ENCODE assay signal across 8 cellular contexts in the genomic region with DNA sequence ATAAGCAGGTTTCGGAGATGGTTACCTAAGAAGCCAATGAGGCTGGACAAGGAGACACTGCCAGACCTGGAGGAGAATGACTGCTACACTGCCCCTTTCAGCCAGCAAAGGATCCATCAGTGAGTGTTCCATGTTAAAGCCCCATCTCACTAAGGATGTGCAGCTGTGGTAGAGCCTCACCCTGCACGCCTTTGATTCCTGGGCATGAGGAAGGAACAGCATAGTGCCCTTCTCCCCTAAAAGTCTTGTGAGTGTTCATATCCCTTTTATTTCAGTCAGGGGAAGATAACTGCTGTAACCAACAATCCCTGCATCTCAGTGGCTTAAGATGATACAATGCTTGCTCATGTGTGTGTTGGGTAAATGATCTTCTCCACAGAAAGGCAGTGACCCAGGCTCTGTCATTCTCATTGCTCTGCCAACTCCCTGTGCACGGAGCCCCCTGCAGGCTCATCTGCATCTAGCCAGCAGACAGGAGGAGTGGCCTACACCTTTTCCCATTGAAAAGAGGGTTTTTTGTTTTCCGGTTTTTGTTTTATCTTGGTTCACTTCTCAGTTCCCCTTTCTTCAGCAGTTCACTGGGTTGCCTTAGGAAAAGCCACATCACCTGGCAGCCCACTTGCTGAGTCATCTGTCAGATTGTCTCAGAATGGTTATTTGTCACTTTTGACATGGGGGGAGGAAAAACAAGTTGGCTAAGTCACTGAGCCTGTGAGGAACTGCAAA.
DNase-seq lines count a peak whose midpoint lies in the region; ATAC-seq and TF ChIP-seq lines count a peak whose summit lies in the region.

No MANE protein-coding gene starts in this region.

- H3K27ac ChIP-seq in OCI-LY3 (ENCODE audit: low read length) (no peak overlapping the region), endodermal cell (ENCODE audit: low read depth, low read length) (peak overlapping the region; percentile 64)

- intact Hi-C loops in natural killer cell (cut with micrococcal nuclease) (no loop called here), CD14-positive monocyte (cut with micrococcal nuclease) (no loop called here)

- H3K36me3 Mint-ChIP-seq in endodermal cell (ENCODE audit: low read depth) (no peaks in the 10 kb centered on the region), natural killer cell (no peaks in the 10 kb centered on the region), CD14-positive monocyte (no peaks in the 10 kb centered on the region)

- TF ChIP-seq CTCF in OCI-LY3 (IDR thresholded peaks at IDR 0.05; ENCODE audit: low read depth, low read length) (peak; percentile 68), endodermal cell (conservative IDR thresholded peaks at IDR 0.05) (peak; percentile 83), natural killer cell (IDR thresholded peaks at IDR 0.05) (no peak), CD14-positive monocyte (IDR thresholded peaks at IDR 0.05) (no peak)

- H3K9ac ChIP-seq in OCI-LY3 (ENCODE audit: low read length), result no peak overlapping the region
- no peak overlapping the region for H3K9ac ChIP-seq in endodermal cell (ENCODE audit: extremely low read depth, low read length, poor library complexity, severe bottlenecking)
- peak overlapping the region; percentile 21 for H3K9ac ChIP-seq in skeletal muscle satellite cell (ENCODE audit: low read depth, low read length)

- peak overlapping the region; percentile 61 for H3K4me2 ChIP-seq in OCI-LY3 (ENCODE audit: low read length)
- peak overlapping the region; percentile 67 for H3K4me2 ChIP-seq in skeletal muscle satellite cell (ENCODE audit: low read length)

- H3K36me3 ChIP-seq in OCI-LY3 (replicated peaks; ENCODE audit: low read depth, low read length) (no peaks in the 10 kb centered on the region), endodermal cell (ENCODE audit: control insufficient read depth, insufficient read depth, low read length) (no peaks in the 10 kb centered on the region), skeletal muscle satellite cell (ENCODE audit: insufficient read depth, low read length) (no peaks in the 10 kb centered on the region)

- DNase-seq in GDM1 (lab: John Stamatoyannopoulos, UW), result peak; percentile 91
- peak; percentile 93 for DNase-seq in endodermal cell
- DNase-seq in natural killer cell, result no peak
- no peak for DNase-seq in CD14-positive monocyte (ENCODE audit: low spot score)

- ATAC-seq in GM19351 (IDR thresholded peaks at IDR 0.05; ENCODE audit: unreplicated experiment) (peak; percentile 93), HG03108 (IDR thresholded peaks at IDR 0.05; ENCODE audit: unreplicated experiment) (peak; percentile 97), natural killer cell (no peak)

- H2AFZ ChIP-seq in OCI-LY3 (ENCODE audit: low read depth, low read length), result no peak overlapping the region

- H3K9me3 Mint-ChIP-seq in endodermal cell (no peaks in the 10 kb centered on the region), natural killer cell (peaks cover 9% of the 10 kb centered on the region in 2 donors), CD14-positive monocyte (peaks cover 0 to 1% (median 0%) of the 10 kb centered on the region in 7 donors)

- no peak overlapping the region for H3K4me3 Mint-ChIP-seq in endodermal cell
- H3K4me3 Mint-ChIP-seq in natural killer cell, result no peak overlapping the region
- H3K4me3 Mint-ChIP-seq in CD14-positive monocyte, result peak overlapping the region in 1 of 2 donors; percentile 18

- H3K9me3 ChIP-seq in OCI-LY3 (ENCODE audit: insufficient read depth, low read length), result no peaks in the 10 kb centered on the region
- no peaks in the 10 kb centered on the region for H3K9me3 ChIP-seq in endodermal cell (ENCODE audit: control insufficient read depth, low read length)
- no peaks in the 10 kb centered on the region for H3K9me3 ChIP-seq in skeletal muscle satellite cell (replicated peaks; ENCODE audit: low read length)

- peaks cover 17% of the 10 kb centered on the region for H3K4me1 ChIP-seq in OCI-LY3 (ENCODE audit: low read length)
- peaks cover 15% of the 10 kb centered on the region for H3K4me1 ChIP-seq in endodermal cell (ENCODE audit: control insufficient read depth, insufficient read depth, low read length)
- H3K4me1 ChIP-seq in skeletal muscle satellite cell (ENCODE audit: control insufficient read depth, insufficient read depth, low read length), result peaks cover 23% of the 10 kb centered on the region

- peaks cover 9% of the 10 kb centered on the region for H4K20me1 ChIP-seq in OCI-LY3 (ENCODE audit: insufficient read depth, low read length)

- 43 to 46% methylated on average over 2 to 4 of the region's 4 CpGs for WGBS in endodermal cell (ENCODE audit: insufficient coverage in 1 of 2, insufficient read length in 1 of 2), 2 experiments

- no peaks in the 10 kb centered on the region for H3K79me2 ChIP-seq in OCI-LY3 (ENCODE audit: low read length)

- H3K27me3 Mint-ChIP-seq in endodermal cell (ENCODE audit: insufficient read depth) (no peaks in the 10 kb centered on the region), natural killer cell (ENCODE audit: low read depth in 2 of 2) (no peaks in the 10 kb centered on the region), CD14-positive monocyte (ENCODE audit: low read depth in 3 of 3) (peaks cover 1 to 6% (median 5%) of the 10 kb centered on the region in 3 donors)

- H3K27ac Mint-ChIP-seq in endodermal cell, result peak overlapping the region; percentile 87
- H3K27ac Mint-ChIP-seq in natural killer cell, result no peak overlapping the region
- no peak overlapping the region for H3K27ac Mint-ChIP-seq in CD14-positive monocyte

- H3K4me3 ChIP-seq in OCI-LY3 (ENCODE audit: low read length) (peak overlapping the region; percentile 45; the same call in 1 of the 2 replicates), endodermal cell (ENCODE audit: low read length) (no peak overlapping the region), skeletal muscle satellite cell (ENCODE audit: low read length) (peak overlapping the region; percentile 6)

- peaks cover 51% of the 10 kb centered on the region for H3K27me3 ChIP-seq in OCI-LY3 (ENCODE audit: low read depth, low read length)
- H3K27me3 ChIP-seq in endodermal cell (ENCODE audit: control insufficient read depth, insufficient read depth, low read length, poor library complexity, severe bottlenecking), result no peaks in the 10 kb centered on the region
- H3K27me3 ChIP-seq in skeletal muscle satellite cell (ENCODE audit: control insufficient read depth, insufficient read depth, low read length), result no peaks in the 10 kb centered on the region

- H3K4me1 Mint-ChIP-seq in endodermal cell, result peaks cover 32% of the 10 kb centered on the region
- no peaks in the 10 kb centered on the region for H3K4me1 Mint-ChIP-seq in natural killer cell
- H3K4me1 Mint-ChIP-seq in CD14-positive monocyte, result peaks cover 10% of the 10 kb centered on the region

Comparison
In these comparisons a context has a peak if more than half of its experiments do, and no peak if none do; other contexts are left out.
1. DNase-seq: peak in GDM1 (single experiment) and endodermal cell (single experiment); none in natural killer cell (single experiment) and CD14-positive monocyte (single experiment).
2. ATAC-seq: peak in GM19351 (single experiment) and HG03108 (single experiment); none in natural killer cell (0 of 3).
3. CTCF ChIP-seq: peak in OCI-LY3 (single experiment) and endodermal cell (single experiment); none in natural killer cell (single experiment) and CD14-positive monocyte (single experiment).